8 cellular contexts compared by ENCODE assay signal in the genomic region with DNA sequence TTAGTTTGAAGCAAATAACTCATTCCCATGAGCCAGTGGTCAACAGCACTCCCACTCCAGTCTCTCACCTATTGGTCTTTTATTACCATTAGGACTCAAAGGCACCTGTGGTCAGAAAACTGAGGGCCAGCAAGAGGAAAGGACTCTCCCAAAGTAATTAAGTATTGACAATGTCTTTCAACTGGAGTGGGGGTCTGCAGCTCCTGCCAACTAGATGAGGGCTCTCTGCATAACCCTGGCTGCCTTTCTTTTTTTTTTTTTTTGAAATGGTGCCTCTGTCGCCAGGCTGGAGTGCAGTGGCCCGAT. TPM values are rescaled to one million over a fixed set of nuclear protein-coding genes. Genes with fewer than 3 reads are reported as not detected.
DNase-seq lines count a peak whose midpoint lies in the region; ATAC-seq and TF ChIP-seq lines count a peak whose summit lies in the region.

No MANE protein-coding gene starts in this region.

- H3K27me3 Mint-ChIP-seq in activated naive CD4-positive, alpha-beta T cell treated with anti-CD3 and anti-CD28 coated beads, Interleukin-2, amount 50 U/mL, for 24 hours: no peaks in the 10 kb centered on the region
- H3K27me3 Mint-ChIP-seq in activated naive CD8-positive, alpha-beta T cell treated with anti-CD3 and anti-CD28 coated beads, Interleukin-2, amount 50 U/mL, for 24 hours: no peaks in the 10 kb centered on the region

- H3K36me3 ChIP-seq in mesodermal cell (ENCODE audit: control insufficient read depth, insufficient read depth, low read length) (peaks cover 12% of the 10 kb centered on the region), tibial nerve (peaks cover 0 to 14% (median 0%) of the 10 kb centered on the region in 3 donors)

- H3K9me3 ChIP-seq in mesodermal cell (ENCODE audit: control insufficient read depth, low read length): no peaks in the 10 kb centered on the region
- no peaks in the 10 kb centered on the region for H3K9me3 ChIP-seq in tibial nerve

- peak overlapping the region; percentile 95 for H3K4me3 Mint-ChIP-seq in activated naive CD4-positive, alpha-beta T cell treated with anti-CD3 and anti-CD28 coated beads, Interleukin-2, amount 50 U/mL, for 24 hours
- peak overlapping the region; percentile 98 for H3K4me3 Mint-ChIP-seq in activated naive CD8-positive, alpha-beta T cell treated with anti-CD3 and anti-CD28 coated beads, Interleukin-2, amount 50 U/mL, for 24 hours

- TF ChIP-seq CTCF in tibial nerve (IDR thresholded peaks at IDR 0.05): no peak

- ATAC-seq in activated naive CD8-positive, alpha-beta T cell treated with anti-CD3 and anti-CD28 coated beads, Interleukin-2, amount 50 U/mL, for 24 hours: no peak

- H3K4me3 ChIP-seq in mesodermal cell (ENCODE audit: extremely low read depth, insufficient read depth, low read length, poor library complexity, severe bottlenecking) (peak overlapping the region; percentile 98), tibial nerve (peak overlapping the region; percentile 86 to 97 (median 92))

- WGBS in mesodermal cell (ENCODE audit: insufficient coverage in 2 of 2), 2 experiments: 80 to 100% methylated on average over 1 to 2 of the region's 2 CpGs
- WGBS in tibial nerve, 2 donors: 98 to 100% methylated on average over 2 of the region's 2 CpGs

- no peak for DNase-seq in activated naive CD4-positive, alpha-beta T cell treated with anti-CD3 and anti-CD28 coated beads, Interleukin-2, amount 50 U/mL, for 16 hours
- DNase-seq in activated naive CD8-positive, alpha-beta T cell treated with anti-CD3 and anti-CD28 coated beads, Interleukin-2, amount 50 U/mL, for 24 hours: peak; percentile 6
- no peak for DNase-seq in tibial nerve (ENCODE audit: low spot score in 2 of 2)
- DNase-seq in stimulated activated CD4-positive, alpha-beta T cell treated with anti-CD3 and anti-CD28 coated beads, Interleukin-4, amount 100 ng/mL, for 1 hour: no peak
- no peak for DNase-seq in 8988T
- DNase-seq in iPS-NIHi7 (ENCODE audit: extremely low spot score): no peak

- H3K27ac ChIP-seq in mesodermal cell (ENCODE audit: low read depth, low read length, severe bottlenecking) (no peak overlapping the region), tibial nerve (peak overlapping the region in 3 of 4 donors; percentile 37 to 83 (median 78))

- no peak for TF ChIP-seq POLR2A in tibial nerve (IDR thresholded peaks at IDR 0.05)

- no peak for TF ChIP-seq EP300 in tibial nerve (IDR thresholded peaks at IDR 0.05)

- peaks cover 54% of the 10 kb centered on the region for H3K4me1 Mint-ChIP-seq in activated naive CD4-positive, alpha-beta T cell treated with anti-CD3 and anti-CD28 coated beads, Interleukin-2, amount 50 U/mL, for 24 hours
- peaks cover 58% of the 10 kb centered on the region for H3K4me1 Mint-ChIP-seq in activated naive CD8-positive, alpha-beta T cell treated with anti-CD3 and anti-CD28 coated beads, Interleukin-2, amount 50 U/mL, for 24 hours

- H3K27me3 ChIP-seq in tibial nerve: no peaks in the 10 kb centered on the region

- no peak overlapping the region for H3K27ac Mint-ChIP-seq in activated naive CD4-positive, alpha-beta T cell treated with anti-CD3 and anti-CD28 coated beads, Interleukin-2, amount 50 U/mL, for 24 hours
- H3K27ac Mint-ChIP-seq in activated naive CD8-positive, alpha-beta T cell treated with anti-CD3 and anti-CD28 coated beads, Interleukin-2, amount 50 U/mL, for 24 hours: peak overlapping the region; percentile 92

- H3K4me1 ChIP-seq in mesodermal cell (ENCODE audit: control insufficient read depth, insufficient read depth, low read length, poor library complexity, severe bottlenecking) (peaks cover 5% of the 10 kb centered on the region), tibial nerve (peaks cover 0 to 42% (median 15%) of the 10 kb centered on the region in 4 donors)

- no peaks in the 10 kb centered on the region for H3K36me3 Mint-ChIP-seq in activated naive CD4-positive, alpha-beta T cell treated with anti-CD3 and anti-CD28 coated beads, Interleukin-2, amount 50 U/mL, for 24 hours
- H3K36me3 Mint-ChIP-seq in activated naive CD8-positive, alpha-beta T cell treated with anti-CD3 and anti-CD28 coated beads, Interleukin-2, amount 50 U/mL, for 24 hours (ENCODE audit: low read depth): peaks cover 13% of the 10 kb centered on the region

- H3K9me3 Mint-ChIP-seq in activated naive CD4-positive, alpha-beta T cell treated with anti-CD3 and anti-CD28 coated beads, Interleukin-2, amount 50 U/mL, for 24 hours: no peaks in the 10 kb centered on the region
- H3K9me3 Mint-ChIP-seq in activated naive CD8-positive, alpha-beta T cell treated with anti-CD3 and anti-CD28 coated beads, Interleukin-2, amount 50 U/mL, for 24 hours: peaks cover 4% of the 10 kb centered on the region

RNA-seq across cellular contexts. Expression of gene CDK5RAP2, which starts 0.6 kb away (rescaled TPM):
- 34.4 TPM for polyA plus RNA-seq in mesodermal cell (2013, experiment 1 of 2)
- 34.5 TPM for polyA plus RNA-seq in mesodermal cell (2013, experiment 2 of 2)
- 100 to 1,000 TPM in 1 of 4 donors, 10 to 100 TPM in 3; 48.1 to 127 (median 76.7) TPM for total RNA-seq in tibial nerve
